ENCODE assay signal across 20 cellular contexts in genomic region chr3:28088811-28089526, GRCh38.
"Had no signal": no experiment of that assay in that cellular context is flagged by ENCODE, and none has a peak within 500 bp of the region (broad histone marks: within the 10 kb centered on the region; RNA-seq: fewer than 3 reads in every experiment).

No MANE protein-coding gene starts in this region.

- H3K27ac Mint-ChIP-seq: naive thymus-derived CD4-positive, alpha-beta T cell; neural progenitor cell; type B pancreatic cell had no signal

- H3K4me1 Mint-ChIP-seq: neural progenitor cell had no signal

- H3K36me3 Mint-ChIP-seq: neural progenitor cell, type B pancreatic cell had no signal

- H3K36me3 ChIP-seq: esophagus muscularis mucosa, gastrocnemius medialis, neural progenitor cell, ovary, right atrium auricular region, sigmoid colon, suprapubic skin, thyroid gland had no signal

- ATAC-seq: gastrocnemius medialis; left cardiac atrium; left ventricle myocardium superior; naive thymus-derived CD4-positive, alpha-beta T cell had no signal

- H3K27ac ChIP-seq: epithelial cell of prostate, esophagus muscularis mucosa, gastrocnemius medialis, neural progenitor cell, ovary, right atrium auricular region, sigmoid colon, skin epidermis, suprapubic skin, thyroid gland had no signal

- H3K4me3 ChIP-seq: esophagus muscularis mucosa, gastrocnemius medialis, neural progenitor cell, ovary, right atrium auricular region, sigmoid colon, skin epidermis, suprapubic skin, thyroid gland had no signal

- H3K4me3 Mint-ChIP-seq: neural progenitor cell, type B pancreatic cell had no signal

- DNase-seq: effector memory CD4-positive, alpha-beta T cell; gastrocnemius medialis; kidney; left cardiac atrium; left ventricle myocardium superior; mesendoderm; nucleus accumbens; ovary; sigmoid colon; stimulated activated CD4-positive, alpha-beta T cell treated with anti-CD3 and anti-CD28 coated beads, Interleukin-2, amount 100 ng/mL, for 24 hours; stimulated activated CD4-positive, alpha-beta T cell treated with anti-CD3 and anti-CD28 coated beads, Interleukin-4, amount 100 ng/mL, for 4 hours; thyroid gland had no signal

- H3K4me1 ChIP-seq: esophagus muscularis mucosa, gastrocnemius medialis, neural progenitor cell, right atrium auricular region, sigmoid colon, suprapubic skin, thyroid gland had no signal

- H3K9me3 ChIP-seq: gastrocnemius medialis, ovary, thyroid gland had no signal

- H3K27me3 Mint-ChIP-seq: naive thymus-derived CD4-positive, alpha-beta T cell; type B pancreatic cell had no signal

- H3K27me3 ChIP-seq: esophagus muscularis mucosa, gastrocnemius medialis, neural progenitor cell, ovary, right atrium auricular region, sigmoid colon, suprapubic skin, thyroid gland had no signal
